ENCODE assay signal across 10 cellular contexts in the genomic region with DNA sequence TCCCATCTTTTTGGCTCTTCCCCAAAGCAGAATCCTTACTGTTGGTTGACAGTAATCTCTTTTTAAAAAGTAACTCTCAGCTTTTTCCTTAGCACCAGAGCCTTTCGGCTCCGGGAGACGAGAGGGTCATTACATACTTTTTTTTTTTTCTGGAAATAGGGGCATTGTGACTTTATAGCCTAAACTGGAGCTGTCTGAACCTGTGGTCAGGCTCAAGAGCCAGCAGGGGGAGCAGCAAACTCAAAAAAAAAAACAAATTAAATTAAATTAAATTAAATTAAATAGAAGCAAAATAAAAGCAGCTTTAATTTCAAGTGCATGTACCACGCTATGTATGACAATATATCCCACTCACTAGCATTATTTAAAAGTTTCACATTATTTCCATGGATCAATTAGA.
DNase-seq lines count a peak whose midpoint lies in the region; FAIRE-seq and TF ChIP-seq lines count a peak whose summit lies in the region.
"Had no signal": no experiment of that assay in that cellular context is flagged by ENCODE, and none has a peak within 500 bp of the region (broad histone marks: within the 10 kb centered on the region; RNA-seq: fewer than 3 reads in every experiment).

No MANE protein-coding gene starts in this region.

- TF ChIP-seq CTCF in LNCAP (IDR thresholded peaks at IDR 0.05), result peak; percentile 61
- peak; percentile 29 for TF ChIP-seq CTCF in colonic mucosa (IDR thresholded peaks at IDR 0.05)
- TF ChIP-seq CTCF in osteocyte (IDR thresholded peaks at IDR 0.05), result peak; percentile 69

- no peaks in the 10 kb centered on the region for H3K27me3 Mint-ChIP-seq in osteocyte (ENCODE audit: unreplicated experiment)

- no peak for FAIRE-seq in RCC 7860 (lab: Jason Lieb, UNC)

- no peak overlapping the region for H3K9ac ChIP-seq in colonic mucosa (ENCODE audit: low read depth in 2 of 2, low read length in 2 of 2)

- no peaks in the 10 kb centered on the region for H3K4me1 Mint-ChIP-seq in osteocyte (ENCODE audit: unreplicated experiment)

- H3K4me3 ChIP-seq in colonic mucosa, result no peak overlapping the region

- H3K9me3 Mint-ChIP-seq in osteocyte (ENCODE audit: unreplicated experiment), result no peaks in the 10 kb centered on the region

- no peaks in the 10 kb centered on the region for H3K4me1 ChIP-seq in colonic mucosa

- H3K36me3 Mint-ChIP-seq in osteocyte (ENCODE audit: unreplicated experiment), result no peaks in the 10 kb centered on the region

- intact Hi-C loops in colonic mucosa (cut with DNase I), result loop anchor here (5.0 kb wide), 1 partner anchor 276 kb away; no protein-coding TSS in a partner anchor

- H3K36me3 ChIP-seq in colonic mucosa, result no peaks in the 10 kb centered on the region

- no peaks in the 10 kb centered on the region for H3K27me3 ChIP-seq in colonic mucosa

- H3K9me3 ChIP-seq in colonic mucosa, result no peaks in the 10 kb centered on the region

- no peak overlapping the region for H3K4me3 Mint-ChIP-seq in osteocyte (ENCODE audit: unreplicated experiment)

- peak; percentile 20 for DNase-seq in DMS 273 (lab: John Stamatoyannopoulos, UW; ENCODE audit: unreplicated experiment)
- no peak for DNase-seq in DMS 273 treated with DMSO at 0.1 percent for 48 hours (lab: John Stamatoyannopoulos, UW)
- DNase-seq in colonic mucosa, result no peak
- DNase-seq in osteocyte (ENCODE audit: extremely low spot score, unreplicated experiment), result no peak
- DNase-seq in NCI-H446 (lab: John Stamatoyannopoulos, UW), result no peak
- no peak for DNase-seq in A172 (ENCODE audit: low spot score)
- no peak for DNase-seq in RCC 7860 (ENCODE audit: low spot score)
- DNase-seq: activated CD8-positive, alpha-beta memory T cell treated with anti-CD3 and anti-CD28 coated beads, Interleukin-2, amount 50 U/mL, for 48 hours; left cardiac atrium had no signal

- no peak overlapping the region for H3K27ac ChIP-seq in colonic mucosa

- H3K27ac Mint-ChIP-seq in osteocyte (ENCODE audit: unreplicated experiment), result no peak overlapping the region
